ENCODE assay signal across 7 cellular contexts in genomic region chr2:24491626-24492282, GRCh38. TPM values are rescaled to one million over a fixed set of nuclear protein-coding genes. Genes with fewer than 3 reads are reported as not detected.
DNase-seq lines count a peak whose midpoint lies in the region; ATAC-seq, FAIRE-seq and TF ChIP-seq lines count a peak whose summit lies in the region.

No MANE protein-coding gene starts in this region.

- H3K36me3 ChIP-seq in endothelial cell of umbilical vein (ENCODE audit: control insufficient read depth in 2 of 2, extremely low read depth in 1 of 2, insufficient read depth in 2 of 2, low read length in 2 of 2) (no peaks in the 10 kb centered on the region), mucosa of rectum (ENCODE audit: control insufficient read depth in 2 of 2, insufficient read depth in 2 of 2, low read length in 2 of 2) (no peaks in the 10 kb centered on the region)

- peak overlapping the region; percentile 99 for H2AFZ ChIP-seq in endothelial cell of umbilical vein (ENCODE audit: low read depth, low read length)

- POLR2A ChIA-PET in endothelial cell of umbilical vein (lab: Charles Lee): no interaction called here

- H3K27me3 ChIP-seq in endothelial cell of umbilical vein (ENCODE audit: control insufficient read depth in 2 of 2, insufficient read depth in 2 of 2, low read length in 2 of 2): peaks cover 0 to 3% of the 10 kb centered on the region in 2 experiments
- H3K27me3 ChIP-seq in mucosa of rectum (ENCODE audit: control insufficient read depth in 2 of 2, insufficient read depth in 2 of 2, low read length in 2 of 2): no peaks in the 10 kb centered on the region

- H3K4me2 ChIP-seq in endothelial cell of umbilical vein (ENCODE audit: insufficient read depth, low read length): peak overlapping the region; percentile 86

- no TSS peak for BruUV-seq in endothelial cell of umbilical vein (replicated peaks; lab: Mats Ljungman, UMichigan)

- H3K4me3 ChIP-seq in endothelial cell of umbilical vein (replicated peaks in 1 of 3; ENCODE audit: insufficient read depth in 1 of 3, low read depth in 1 of 3, low read length in 3 of 3): peak overlapping the region; percentile 62 to 78 (median 76)
- peak overlapping the region; percentile 77 to 84 for H3K4me3 ChIP-seq in mucosa of rectum (ENCODE audit: low read length in 2 of 2)

- dilution Hi-C loops in endothelial cell of umbilical vein (cut with MboI; ENCODE audit: extremely low pct_ligation_motif_present, low sequenced_read_pairs): no loop called here

- no peaks in the 10 kb centered on the region for H3K9me1 ChIP-seq in endothelial cell of umbilical vein (replicated peaks; ENCODE audit: control insufficient read depth, extremely low read depth, insufficient read depth, low read length)

- peaks cover 3% of the 10 kb centered on the region for H4K20me1 ChIP-seq in endothelial cell of umbilical vein (replicated peaks; ENCODE audit: control insufficient read depth, extremely low read depth, insufficient read depth, low read length)

- H3K79me2 ChIP-seq in endothelial cell of umbilical vein (ENCODE audit: control insufficient read depth, insufficient read depth, low read length): peaks cover 3% of the 10 kb centered on the region

- TF ChIP-seq POLR2A in endothelial cell of umbilical vein (IDR thresholded peaks at IDR 0.05; ENCODE audit: low read depth, low read length): no peak

- H3K9ac ChIP-seq in endothelial cell of umbilical vein (replicated peaks; ENCODE audit: extremely low read depth, insufficient read depth, low read length) (peak overlapping the region; percentile 73), mucosa of rectum (ENCODE audit: low read depth in 1 of 2, low read length in 2 of 2) (peak overlapping the region; percentile 68 to 73)

- DNase-seq in NCI-H345 (lab: John Stamatoyannopoulos, UW) (peak; percentile 55), endothelial cell of umbilical vein (ENCODE audit: low read depth, low spot score) (peak; percentile 62)
- peak; percentile 62 for DNase-seq in activated CD8-positive, alpha-beta memory T cell treated with anti-CD3 and anti-CD28 coated beads, Interleukin-2, amount 50 U/mL, for 4 hours
- DNase-seq in stimulated activated CD8-positive, alpha-beta memory T cell treated with anti-CD3 and anti-CD28 coated beads, Interleukin-4, amount 100 ng/mL, for 4 hours (ENCODE audit: low read depth in 2 of 2, low spot score in 1 of 2): peak; percentile 3 to 24

- no peak overlapping the region for H3K27ac ChIP-seq in endothelial cell of umbilical vein (ENCODE audit: insufficient read depth, low read depth, low read length)
- H3K27ac ChIP-seq in mucosa of rectum (ENCODE audit: low read depth in 2 of 2, low read length in 2 of 2): peak overlapping the region; percentile 86 to 87

- H3K9me3 ChIP-seq in endothelial cell of umbilical vein (replicated peaks; ENCODE audit: control insufficient read depth, insufficient read depth, low read length) (no peaks in the 10 kb centered on the region), mucosa of rectum (ENCODE audit: control insufficient read depth in 2 of 2, low read length in 2 of 2) (no peaks in the 10 kb centered on the region)

- TF ChIP-seq CTCF in endothelial cell of umbilical vein (IDR thresholded peaks at IDR 0.05; ENCODE audit: extremely low read depth in 1 of 2, insufficient read depth in 1 of 2, low read depth in 1 of 2, low read length in 2 of 2): no peak

- ATAC-seq in GM18520 (IDR thresholded peaks at IDR 0.05; ENCODE audit: unreplicated experiment): peak; percentile 30
- peak; percentile 28 for ATAC-seq in HG02884 (IDR thresholded peaks at IDR 0.05; ENCODE audit: unreplicated experiment)

- H3K4me1 ChIP-seq in endothelial cell of umbilical vein (ENCODE audit: control insufficient read depth, extremely low read depth, insufficient read depth, low read length): peaks cover 29% of the 10 kb centered on the region
- H3K4me1 ChIP-seq in mucosa of rectum (ENCODE audit: control insufficient read depth in 2 of 2, insufficient read depth in 2 of 2, low read length in 2 of 2): peaks cover 19 to 30% of the 10 kb centered on the region in 2 donors

- CTCF ChIA-PET in endothelial cell of umbilical vein (lab: Charles Lee): interaction anchor here (0.7 to 1.9 kb wide), 6 partner anchors 35 to 299 kb away, joined by 3 to 9 read pairs (median 4); no protein-coding TSS in a partner anchor

- intact Hi-C loops in endothelial cell of umbilical vein (cut with micrococcal nuclease): loop anchor here (2.0 to 5.0 kb wide), 4 partner anchors 54 to 335 kb away; partner anchors contain the start of genes CENPO and PTRHD1

- FAIRE-seq in endothelial cell of umbilical vein (lab: Jason Lieb, UNC): no peak

TF ChIP-seq in endothelial cell of umbilical vein, 7 proteins besides CTCF, POLR2A, EP300 and RAD21:
- no peak for TF ChIP-seq GATA2 (IDR thresholded peaks at IDR 0.05; ENCODE audit: insufficient read depth, insufficient read length, low read depth, low read length)
- TF ChIP-seq EZH2 (IDR thresholded peaks at IDR 0.05; ENCODE audit: borderline replicate concordance, low read depth, low read length, severe bottlenecking): no peak
- TF ChIP-seq POLR2AphosphoS5 (IDR thresholded peaks at IDR 0.05; ENCODE audit: insufficient read depth, low read depth, low read length): peak; percentile 28
- no peak for TF ChIP-seq MYC (IDR thresholded peaks at IDR 0.05; ENCODE audit: low read depth, low read length)
- no peak for TF ChIP-seq FOS (IDR thresholded peaks at IDR 0.05; ENCODE audit: borderline replicate concordance, insufficient read depth, low read length)

RNA-seq across cellular contexts. Expression of gene NCOA1, which starts 0.7 kb away (rescaled TPM):
- 10.9 and 14.1 TPM in 2 replicates for total RNA-seq in endothelial cell of umbilical vein
- polyA plus RNA-seq in endothelial cell of umbilical vein: 11.3 and 11.4 TPM in 2 replicates
- 10.4 and 10.5 TPM in 2 replicates for polyA plus RNA-seq in endothelial cell of umbilical vein (2011; cell fraction: cytosol; rRNA removed)
- 26.3 TPM in 2 replicates for polyA plus RNA-seq in endothelial cell of umbilical vein (2011; cell fraction: nucleus; rRNA removed)
- polyA plus RNA-seq in endothelial cell of umbilical vein (2012): 8.1 and 8.5 TPM in 2 replicates
- 52.9 and 57.8 TPM in 2 replicates for polyA minus RNA-seq in endothelial cell of umbilical vein
- polyA minus RNA-seq in endothelial cell of umbilical vein (2011; cell fraction: cytosol; rRNA and poly(A)+ RNA removed): 6.9 TPM
- polyA minus RNA-seq in endothelial cell of umbilical vein (2011; cell fraction: nucleus; rRNA and poly(A)+ RNA removed): 102 and 168 TPM in 2 replicates
